In genomic region chr11:69825941-69826340, GRCh38 we compare ENCODE assay signal across 20 cellular contexts. TPM values are rescaled to one million over a fixed set of nuclear protein-coding genes. Genes with fewer than 3 reads are reported as not detected.
DNase-seq lines count a peak whose midpoint lies in the region; ATAC-seq and TF ChIP-seq lines count a peak whose summit lies in the region.
"Had no signal": no experiment of that assay in that cellular context is flagged by ENCODE, and none has a peak within 500 bp of the region (broad histone marks: within the 10 kb centered on the region; RNA-seq: fewer than 3 reads in every experiment).

No MANE protein-coding gene starts in this region.

- no peak overlapping the region for H3K4me2 ChIP-seq in neural progenitor cell
- H3K4me2 ChIP-seq: BLaER1 had no signal

- peaks cover 43% of the 10 kb centered on the region for H3K4me1 Mint-ChIP-seq in neural progenitor cell
- H3K4me1 Mint-ChIP-seq: CD14-positive monocyte had no signal

- no peak for TF ChIP-seq POLR2A in ovary (IDR thresholded peaks at IDR 0.05)

- TF ChIP-seq EP300 in ovary (IDR thresholded peaks at IDR 0.05) = no peak

- H3K9ac ChIP-seq in NT2/D1 (ENCODE audit: insufficient read length, low read depth) = peak overlapping the region; percentile 25
- no peak overlapping the region for H3K9ac ChIP-seq in neural progenitor cell
- H3K9ac ChIP-seq: BLaER1 had no signal

- intact Hi-C loops in left ventricle myocardium superior (cut with micrococcal nuclease) (no loop called here), left cardiac atrium (cut with DNase I) (no loop called here), aorta (cut with DNase I) (no loop called here), ovary (cut with DNase I) (no loop called here)

- H3K79me2 ChIP-seq in neural progenitor cell (ENCODE audit: low read depth) = no peaks in the 10 kb centered on the region

- ATAC-seq in left ventricle myocardium superior (no peak), left cardiac atrium (no peak), aorta (ENCODE audit: low FRiP score) (no peak)
- ATAC-seq: HepG2 had no signal

- H3K4me3 Mint-ChIP-seq in neural progenitor cell = peak overlapping the region; percentile 57
- H3K4me3 Mint-ChIP-seq: CD14-positive monocyte; CD4-positive, alpha-beta memory T cell had no signal

- no peak overlapping the region for H3K27ac ChIP-seq in neural progenitor cell
- no peak overlapping the region for H3K27ac ChIP-seq in aorta (ENCODE audit: low read depth in 1 of 2, low read length in 2 of 2)
- no peak overlapping the region for H3K27ac ChIP-seq in ovary
- H3K27ac ChIP-seq: 22Rv1, BLaER1 had no signal

- H3K27me3 ChIP-seq in NT2/D1 (ENCODE audit: insufficient read depth, insufficient read length) (peaks cover 27% of the 10 kb centered on the region), neural progenitor cell (peaks cover 30% of the 10 kb centered on the region), aorta (ENCODE audit: control insufficient read depth in 1 of 2, insufficient read depth in 2 of 2, low read length in 1 of 2) (no peaks in the 10 kb centered on the region), ovary (no peaks in the 10 kb centered on the region)

- 67 to 71% methylated on average over 8 of the region's 8 CpGs for WGBS in aorta, 2 donors
- 40 to 48% (median 47%) methylated on average over 8 of the region's 8 CpGs for WGBS in ovary, 3 donors

- TF ChIP-seq CTCF in neural progenitor cell (IDR thresholded peaks at IDR 0.05) = no peak
- no peak for TF ChIP-seq CTCF in ovary (IDR thresholded peaks at IDR 0.05)

- H4K20me1 ChIP-seq in neural progenitor cell (ENCODE audit: low read depth) = peaks cover 13% of the 10 kb centered on the region

- peaks cover 3% of the 10 kb centered on the region for H3K9me3 Mint-ChIP-seq in neural progenitor cell
- H3K9me3 Mint-ChIP-seq: CD14-positive monocyte; CD4-positive, alpha-beta memory T cell had no signal

- H3F3A ChIP-seq in neural progenitor cell (ENCODE audit: low read depth) = peaks cover 28% of the 10 kb centered on the region

- H3K9me3 ChIP-seq in NT2/D1 (ENCODE audit: insufficient read depth, low read length) = peaks cover 7% of the 10 kb centered on the region; the same call in 1 of the 2 replicates
- H3K9me3 ChIP-seq in neural progenitor cell (ENCODE audit: low read depth) = no peaks in the 10 kb centered on the region
- H3K9me3 ChIP-seq in aorta (ENCODE audit: control insufficient read depth, low read length) = peaks cover 2% of the 10 kb centered on the region
- no peaks in the 10 kb centered on the region for H3K9me3 ChIP-seq in ovary
- H3K9me3 ChIP-seq: BLaER1 had no signal

- H3K36me3 ChIP-seq in NT2/D1 (ENCODE audit: insufficient read depth, insufficient read length, low read length) (no peaks in the 10 kb centered on the region), neural progenitor cell (no peaks in the 10 kb centered on the region), aorta (ENCODE audit: control insufficient read depth in 1 of 2, insufficient read depth in 2 of 2, low read length in 1 of 2) (no peaks in the 10 kb centered on the region), ovary (no peaks in the 10 kb centered on the region)
- H3K36me3 ChIP-seq: BLaER1 had no signal

- H2AFZ ChIP-seq in neural progenitor cell (replicated peaks) = no peak overlapping the region

- H3K4me3 ChIP-seq in NT2/D1 (ENCODE audit: insufficient read length, low read depth) (no peak overlapping the region), neural progenitor cell (no peak overlapping the region), aorta (ENCODE audit: low read length in 2 of 2) (no peak overlapping the region), ovary (no peak overlapping the region)
- H3K4me3 ChIP-seq: BLaER1 had no signal

- H3K27me3 Mint-ChIP-seq in neural progenitor cell (ENCODE audit: insufficient read depth, low read depth) = peaks cover 34% of the 10 kb centered on the region

- H3K36me3 Mint-ChIP-seq in neural progenitor cell = no peaks in the 10 kb centered on the region
- H3K36me3 Mint-ChIP-seq: CD14-positive monocyte; CD4-positive, alpha-beta memory T cell had no signal

- DNase-seq in left ventricle myocardium superior (peak; percentile 9), left cardiac atrium (no peak), NT2/D1 (ENCODE audit: low read depth, low spot score) (no peak), neural progenitor cell (ENCODE audit: low spot score) (no peak), aorta (peak; percentile 17 to 49), NCI-H128 (lab: John Stamatoyannopoulos, UW; ENCODE audit: unreplicated experiment) (no peak), NOMO-1 treated with dmso at 0.1 percent for 144 hours (lab: John Stamatoyannopoulos, UW; ENCODE audit: unreplicated experiment) (no peak), ovary (no peak)
- DNase-seq: CD4-positive, alpha-beta memory T cell; DMS79 treated with DMSO at 0.1 percent for 48 hours; GF-D8; HCEC 1CT had no signal

- peaks cover 14% of the 10 kb centered on the region for H3K4me1 ChIP-seq in NT2/D1 (ENCODE audit: insufficient read depth, insufficient read length)
- peaks cover 20% of the 10 kb centered on the region for H3K4me1 ChIP-seq in neural progenitor cell
- no peaks in the 10 kb centered on the region for H3K4me1 ChIP-seq in aorta (ENCODE audit: control insufficient read depth in 1 of 2, insufficient read depth in 2 of 2, low read length in 2 of 2)
- no peaks in the 10 kb centered on the region for H3K4me1 ChIP-seq in ovary (ENCODE audit: insufficient read depth)
- H3K4me1 ChIP-seq: BLaER1 had no signal

- peak overlapping the region; percentile 79 for H3K27ac Mint-ChIP-seq in neural progenitor cell
- H3K27ac Mint-ChIP-seq: CD14-positive monocyte; CD4-positive, alpha-beta memory T cell had no signal

RNA-seq across cellular contexts. Expression of gene FGF3, which starts 6.7 kb away (rescaled TPM):
- not detected for total RNA-seq in left ventricle myocardium superior
- total RNA-seq in left cardiac atrium = not detected
- not detected in 2 replicates for total RNA-seq in neural progenitor cell (ENCODE audit: low replicate concordance)
- total RNA-seq in aorta = not detected
- not detected for polyA plus RNA-seq in aorta
- not detected for total RNA-seq in ovary
- not detected for polyA plus RNA-seq in ovary
- total RNA-seq: A673; Calu3; CD4-positive, alpha-beta memory T cell; H4; HepG2 had no signal
- polyA plus RNA-seq: AG04450; CD14-positive monocyte; CD4-positive, alpha-beta memory T cell; HepG2 had no signal

RNA-seq across cellular contexts. Expression of gene FGF4, which starts 50.8 kb away (rescaled TPM):
- total RNA-seq in left ventricle myocardium superior (not detected), left cardiac atrium (not detected), neural progenitor cell (ENCODE audit: low replicate concordance) (0.22 TPM in 1 of 2 replicates, not detected in the other), aorta (not detected), ovary (not detected)
- polyA plus RNA-seq in aorta (under 1 TPM in 1 of 2 donors, not detected in 1; 0.13 TPM), ovary (not detected)
- total RNA-seq: A673; Calu3; CD4-positive, alpha-beta memory T cell; HepG2 had no signal
- polyA plus RNA-seq: AG04450; CD14-positive monocyte; CD4-positive, alpha-beta memory T cell; HepG2 had no signal

Comparison
In these comparisons a context has a peak if more than half of its experiments do, and no peak if none do; other contexts are left out.
1. DNase-seq: peak in left ventricle myocardium superior (single experiment) and aorta (2 of 2); none in left cardiac atrium (single experiment), NT2/D1 (single experiment), neural progenitor cell (single experiment), NCI-H128 (single experiment), NOMO-1 treated with dmso at 0.1 percent for 144 hours (single experiment) and ovary (0 of 5).